Comparison of ENCODE assay signal across 11 cellular contexts in genomic region chr10:71256661-71257030, GRCh38. TPM values are rescaled to one million over a fixed set of nuclear protein-coding genes. Genes with fewer than 3 reads are reported as not detected.
A peak's percentile ranks its signal among the peaks of the same experiment; 100 is the strongest.
DNase-seq lines count a peak whose midpoint lies in the region; ATAC-seq and TF ChIP-seq lines count a peak whose summit lies in the region.
"Had no signal": no experiment of that assay in that cellular context is flagged by ENCODE, and none has a peak within 500 bp of the region (broad histone marks: within the 10 kb centered on the region; RNA-seq: fewer than 3 reads in every experiment).

No MANE protein-coding gene starts in this region.

- TF ChIP-seq EP300 in SK-N-SH (IDR thresholded peaks at IDR 0.05; ENCODE audit: borderline replicate concordance in 1 of 2, low read depth in 1 of 2, low read length in 1 of 2), result no peak

- ATAC-seq in HCT116, result no peak
- no peak for ATAC-seq in PC-3
- ATAC-seq in right lobe of liver, result no peak
- no peak for ATAC-seq in GM19023 (IDR thresholded peaks at IDR 0.05; ENCODE audit: unreplicated experiment)

- no peak overlapping the region for H4K8ac ChIP-seq in trophoblast cell (ENCODE audit: low read depth, low read length)

- intact Hi-C loops in HCT116 (cut with micrococcal nuclease), result no loop called here
- intact Hi-C loops in PC-3 (cut with micrococcal nuclease), result loop anchor here (1.0 kb wide), 1 partner anchor 9 kb away; no protein-coding TSS in a partner anchor
- intact Hi-C loops in right lobe of liver (cut with DNase I), result no loop called here

- no peak overlapping the region for H3K14ac ChIP-seq in trophoblast cell (ENCODE audit: low read length)

- peak overlapping the region; percentile 45 for H3K9ac ChIP-seq in HCT116 (ENCODE audit: low read length)
- H3K9ac ChIP-seq in PC-3 (ENCODE audit: low read length), result no peak overlapping the region
- H3K9ac ChIP-seq in trophoblast cell (ENCODE audit: low read length), result no peak overlapping the region
- H3K9ac ChIP-seq in SK-N-SH, result no peak overlapping the region

- H2BK120ac ChIP-seq in trophoblast cell (ENCODE audit: insufficient read depth, low read length, poor library complexity), result no peak overlapping the region

- H2AK5ac ChIP-seq in trophoblast cell (ENCODE audit: low read length), result no peak overlapping the region

- H3K23ac ChIP-seq in trophoblast cell (ENCODE audit: low read length), result no peak overlapping the region

- POLR2A ChIA-PET in HCT116 (lab: Charles Lee) (interaction anchor here (0.7 to 1.5 kb wide), 2 partner anchors 9 to 13 kb away, joined by 3 to 5 read pairs; no protein-coding TSS in a partner anchor), PC-3 (lab: Charles Lee; ENCODE audit: unreplicated experiment) (no interaction called here), SK-N-SH (lab: Yijun Ruan, JAX) (interaction anchor here (1.4 to 2.7 kb wide), 11 partner anchors 10 to 368 kb away, joined by 3 to 26 read pairs (median 11); partner anchors contain the start of genes PCBD1 and UNC5B)

- H3K18ac ChIP-seq in trophoblast cell (ENCODE audit: low read length), result peak overlapping the region; percentile 13

- H3K27ac ChIP-seq in HCT116 (ENCODE audit: low read depth, low read length), result peak overlapping the region; percentile 38
- H3K27ac ChIP-seq in PC-3 (ENCODE audit: low read length), result no peak overlapping the region
- H3K27ac ChIP-seq in epithelial cell of prostate, result peak overlapping the region; percentile 86
- H3K27ac ChIP-seq in trophoblast cell (ENCODE audit: low read depth, low read length), result no peak overlapping the region
- peak overlapping the region in 1 of 2 experiments; percentile 100; a peak in 3 of 4 replicates for H3K27ac ChIP-seq in SK-N-SH (ENCODE audit: low read depth in 2 of 2, low read length in 1 of 2)
- H3K27ac ChIP-seq in right lobe of liver, result no peak overlapping the region

- no peak overlapping the region for H4K12ac ChIP-seq in trophoblast cell (ENCODE audit: low read depth, low read length)

- H3K9me3 ChIP-seq in HCT116 (ENCODE audit: control insufficient read depth in 1 of 2, insufficient read depth in 1 of 2, low read depth in 1 of 2, low read length in 2 of 2), result no peaks in the 10 kb centered on the region
- no peaks in the 10 kb centered on the region for H3K9me3 ChIP-seq in PC-3 (ENCODE audit: low read length)
- H3K9me3 ChIP-seq in trophoblast cell (ENCODE audit: insufficient read depth, low read depth, low read length), result peaks cover 2% of the 10 kb centered on the region
- no peaks in the 10 kb centered on the region for H3K9me3 ChIP-seq in SK-N-SH
- H3K9me3 ChIP-seq in right lobe of liver, result no peaks in the 10 kb centered on the region

- BruUV-seq in HCT116 (replicated peaks; lab: Mats Ljungman, UMichigan), result no TSS peak
- no TSS peak for BruUV-seq in PC-3 (replicated peaks; lab: Mats Ljungman, UMichigan)

- peaks cover 19% of the 10 kb centered on the region for H3K79me1 ChIP-seq in trophoblast cell (ENCODE audit: low read length)

- H3K79me2 ChIP-seq in HCT116 (ENCODE audit: insufficient read depth, low read length) (no peaks in the 10 kb centered on the region), PC-3 (ENCODE audit: low read length) (no peaks in the 10 kb centered on the region), trophoblast cell (ENCODE audit: control insufficient read depth, insufficient read depth, low read length, poor library complexity) (peaks cover 10% of the 10 kb centered on the region), SK-N-SH (ENCODE audit: insufficient read depth) (peaks cover 87% of the 10 kb centered on the region)

- H3K9me2 ChIP-seq in HCT116 (ENCODE audit: insufficient read depth) (no peaks in the 10 kb centered on the region), PC-3 (replicated peaks; ENCODE audit: low read length) (no peaks in the 10 kb centered on the region), SK-N-SH (no peaks in the 10 kb centered on the region)

- H3K27me3 ChIP-seq in HCT116 (ENCODE audit: insufficient read depth, low read length) (no peaks in the 10 kb centered on the region), PC-3 (ENCODE audit: low read length) (no peaks in the 10 kb centered on the region), trophoblast cell (ENCODE audit: insufficient read depth, low read length) (no peaks in the 10 kb centered on the region), SK-N-SH (ENCODE audit: insufficient read depth) (no peaks in the 10 kb centered on the region), right lobe of liver (no peaks in the 10 kb centered on the region)

- RAD21 ChIA-PET in HCT116 (lab: Charles Lee; ENCODE audit: low non-redundant PET in 1 of 2, low total read pairs in 2 of 2, uncharacterized antibody in 2 of 2, unreplicated experiment in 2 of 2), result interaction anchor here in 1 of 2 experiments (0.6 kb wide), 1 partner anchor 43 kb away, joined by 4 read pairs; no protein-coding TSS in a partner anchor

- H3K4me3 ChIP-seq in HCT116 (replicated peaks in 1 of 2; ENCODE audit: low read depth in 1 of 2, low read length in 2 of 2) (peak overlapping the region; percentile 31 to 43), PC-3 (ENCODE audit: low read length) (no peak overlapping the region), trophoblast cell (ENCODE audit: low read depth, low read length) (no peak overlapping the region), SK-N-SH (ENCODE audit: low read depth in 2 of 2, low read length in 1 of 2) (no peak overlapping the region), right lobe of liver (no peak overlapping the region)

- H4K91ac ChIP-seq in trophoblast cell (ENCODE audit: low read depth, low read length), result no peak overlapping the region

- H2AFZ ChIP-seq in HCT116 (ENCODE audit: low read depth, low read length, poor library complexity, severe bottlenecking), result no peak overlapping the region
- no peak overlapping the region for H2AFZ ChIP-seq in PC-3 (ENCODE audit: low read length)
- no peak overlapping the region for H2AFZ ChIP-seq in trophoblast cell (ENCODE audit: insufficient read depth, low read length, poor library complexity)
- no peak overlapping the region for H2AFZ ChIP-seq in SK-N-SH (ENCODE audit: low read depth)

- H2BK12ac ChIP-seq in trophoblast cell (ENCODE audit: low read length), result no peak overlapping the region

- no CpG with 5 or more reads among the region's 4 CpGs for WGBS in trophoblast cell (ENCODE audit: extremely low coverage, insufficient coverage, insufficient read length)
- WGBS in SK-N-SH (ENCODE audit: low lambda C conversion rate), result 94% methylated on average over 4 of the region's 4 CpGs
- WGBS in right lobe of liver (ENCODE audit: insufficient coverage, low coverage, low lambda C conversion rate, missing lambda C conversion rate), result 70% methylated on average over 3 of the region's 4 CpGs

- no peak for TF ChIP-seq CTCF in HCT116 (IDR thresholded peaks at IDR 0.05 in 2 of 3, conservative IDR thresholded peaks at IDR 0.05 in 1 of 3; ENCODE audit: borderline replicate concordance in 1 of 3, insufficient read depth in 1 of 3, low read depth in 2 of 3, low read length in 2 of 3)
- TF ChIP-seq CTCF in PC-3 (conservative IDR thresholded peaks at IDR 0.05; ENCODE audit: low read depth, low read length), result no peak
- no peak for TF ChIP-seq CTCF in SK-N-SH (IDR thresholded peaks at IDR 0.05)
- TF ChIP-seq CTCF in right lobe of liver (IDR thresholded peaks at IDR 0.05), result no peak

- no peak overlapping the region for H3K4ac ChIP-seq in trophoblast cell (ENCODE audit: low read depth, low read length)

- no peak for TF ChIP-seq POLR2A in HCT116 (IDR thresholded peaks at IDR 0.05; ENCODE audit: borderline replicate concordance, extremely low read depth, insufficient read depth, insufficient read length)
- TF ChIP-seq POLR2A in right lobe of liver (IDR thresholded peaks at IDR 0.05), result no peak

- DNase-seq in HCT116 (ENCODE audit: low read depth, low spot score), result no peak
- DNase-seq in PC-3, result no peak
- no peak for DNase-seq in epithelial cell of prostate (ENCODE audit: low read depth, low spot score)
- no peak for DNase-seq in trophoblast cell
- no peak for DNase-seq in SK-N-SH
- no peak for DNase-seq in MV-4-11 (lab: John Stamatoyannopoulos, UW)
- no peak for DNase-seq in right lobe of liver
- DNase-seq: H7, NCI-H524 treated with DMSO at 0.1 percent for 48 hours had no signal

- H4K20me1 ChIP-seq in HCT116 (ENCODE audit: insufficient read depth) (no peaks in the 10 kb centered on the region), PC-3 (ENCODE audit: low read length) (no peaks in the 10 kb centered on the region), SK-N-SH (ENCODE audit: insufficient read depth) (peaks cover 51% of the 10 kb centered on the region; the same call in 1 of the 2 replicates)

- H3F3A ChIP-seq in PC-3 (ENCODE audit: low read length, unreplicated experiment) (no peaks in the 10 kb centered on the region), SK-N-SH (replicated peaks; ENCODE audit: insufficient read depth) (peaks cover 19% of the 10 kb centered on the region)

- TF ChIP-seq RAD21 in HCT116 (IDR thresholded peaks at IDR 0.05; ENCODE audit: low read depth) (no peak), SK-N-SH (IDR thresholded peaks at IDR 0.05; ENCODE audit: low read length) (no peak)

- H3K4me2 ChIP-seq in HCT116 (ENCODE audit: low read length) (peak overlapping the region; percentile 80), PC-3 (ENCODE audit: low read length) (peak overlapping the region; percentile 11; the same call in 1 of the 2 replicates), trophoblast cell (ENCODE audit: low read length) (no peak overlapping the region), SK-N-SH (no peak overlapping the region)

- no peak overlapping the region for H2BK5ac ChIP-seq in trophoblast cell (ENCODE audit: low read depth, low read length, poor library complexity)

- H3K36me3 ChIP-seq in HCT116 (ENCODE audit: control insufficient read depth in 1 of 2, insufficient read depth in 2 of 2, low read length in 2 of 2) (no peaks in the 10 kb centered on the region), PC-3 (ENCODE audit: low read depth, low read length) (no peaks in the 10 kb centered on the region), trophoblast cell (ENCODE audit: control insufficient read depth in 1 of 2, insufficient read depth in 2 of 2, low read length in 2 of 2) (peaks cover 20 to 24% of the 10 kb centered on the region in 2 experiments), SK-N-SH (replicated peaks in 1 of 2; ENCODE audit: control insufficient read depth in 1 of 2, insufficient read depth in 2 of 2, low read length in 1 of 2) (peaks cover 0 to 2% of the 10 kb centered on the region in 2 experiments), right lobe of liver (no peaks in the 10 kb centered on the region)

- CTCF ChIA-PET in HCT116 (lab: Charles Lee), result interaction anchor here (1.7 to 6.2 kb wide), 2 partner anchors 14 to 48 kb away, joined by 5 to 45 read pairs; no protein-coding TSS in a partner anchor
- CTCF ChIA-PET in PC-3 (lab: Charles Lee), result no interaction called here
- CTCF ChIA-PET in SK-N-SH (lab: Yijun Ruan, JAX), result interaction anchor here (0.9 to 9.3 kb wide), 16 partner anchors 11 to 354 kb away, joined by 3 to 106 read pairs (median 6); no protein-coding TSS in a partner anchor

- H3K4me1 ChIP-seq in HCT116 (ENCODE audit: control insufficient read depth in 1 of 2, insufficient read depth in 2 of 2, low read length in 2 of 2) (peaks cover 61 to 77% of the 10 kb centered on the region in 2 experiments), PC-3 (ENCODE audit: insufficient read depth, low read length) (peaks cover 16% of the 10 kb centered on the region; the same call in 1 of the 2 replicates), trophoblast cell (ENCODE audit: control insufficient read depth in 1 of 2, insufficient read depth in 2 of 2, low read length in 2 of 2) (peaks cover 38 to 50% of the 10 kb centered on the region in 2 experiments), SK-N-SH (ENCODE audit: control insufficient read depth in 1 of 2, insufficient read depth in 2 of 2, low read depth in 1 of 2, low read length in 1 of 2) (peaks cover 55 to 97% of the 10 kb centered on the region in 2 experiments), right lobe of liver (no peaks in the 10 kb centered on the region)

RNA-seq across cellular contexts. Expression of gene UNC5B, which starts 44.3 kb away (rescaled TPM):
- total RNA-seq in HCT116 (2021; ENCODE audit: unreplicated experiment) (22.0 TPM), PC-3 (2014; rRNA removed) (0.26 and 0.46 TPM in 2 replicates), right lobe of liver (1 to 10 TPM; 1.0 to 6.2 (median 2.1) TPM)
- polyA plus RNA-seq in HCT116 (2012), result 29.6 and 41.5 TPM in 2 replicates
- 54.7 and 55.5 TPM in 2 replicates for polyA plus RNA-seq in trophoblast cell (2013)
- 12.2 and 13.8 TPM in 2 replicates for polyA plus RNA-seq in SK-N-SH (2012; rRNA removed)
- 7.9 and 13.9 TPM in 2 replicates for polyA plus RNA-seq in SK-N-SH (2012; cell fraction: cytosol; rRNA removed)
- polyA plus RNA-seq in SK-N-SH (2012; cell fraction: nucleus; rRNA removed), result 19.4 and 24.8 TPM in 2 replicates
- total RNA-seq: OCI-LY7 had no signal

Comparison
In these comparisons a context has a peak if more than half of its experiments do, and no peak if none do; other contexts are left out.
1. H3K27ac ChIP-seq: peak in HCT116 (single experiment) and epithelial cell of prostate (single experiment); none in PC-3 (single experiment), trophoblast cell (single experiment) and right lobe of liver (0 of 3).
2. H3K4me2 ChIP-seq: peak in HCT116 (single experiment) and PC-3 (single experiment); none in trophoblast cell (single experiment) and SK-N-SH (single experiment).
3. H3K4me3 ChIP-seq: peak in HCT116 (2 of 2); none in PC-3 (single experiment), trophoblast cell (single experiment), SK-N-SH (0 of 2) and right lobe of liver (0 of 3).